In the genomic region with DNA sequence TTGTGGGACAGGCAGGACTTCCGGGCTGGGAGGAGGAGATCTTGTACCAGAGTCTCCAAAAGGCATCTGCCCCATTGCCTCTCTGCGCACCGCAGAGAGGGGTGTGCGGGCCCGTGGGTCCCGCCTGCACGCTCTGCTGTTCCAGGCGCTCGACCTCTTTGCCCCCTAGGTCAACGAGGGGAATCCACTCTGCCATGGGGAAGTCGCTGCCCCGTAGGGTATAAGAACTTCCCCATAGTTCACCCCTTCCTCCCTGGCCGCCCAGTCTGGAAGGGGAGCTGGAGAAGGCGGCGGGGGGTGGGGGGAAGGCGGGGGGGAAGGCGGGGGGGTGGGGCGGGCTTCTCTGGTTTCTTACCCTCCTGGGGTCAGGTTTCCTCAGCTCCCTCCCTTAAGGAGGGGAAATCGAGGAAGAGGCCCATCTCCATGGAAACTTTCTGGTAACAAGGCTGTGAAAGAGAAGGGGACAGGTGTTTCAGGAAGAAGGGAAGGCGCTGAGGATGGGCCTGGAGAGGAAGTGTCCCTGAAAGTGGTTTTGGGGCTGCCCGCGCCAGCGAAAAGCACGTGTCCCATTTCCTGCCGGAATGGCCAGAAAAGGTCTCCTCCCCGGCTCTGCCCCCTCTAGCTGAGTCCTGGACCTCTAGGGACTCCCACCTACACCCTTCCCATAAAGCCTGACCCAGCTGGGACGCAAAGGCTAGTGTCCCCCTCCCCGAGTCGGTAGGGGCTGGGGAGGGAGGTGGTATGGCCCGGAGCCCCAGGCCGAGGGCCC, we compare ENCODE assay signal across 8 cellular contexts. TPM values are rescaled to one million over a fixed set of nuclear protein-coding genes. Genes with fewer than 3 reads are reported as not detected.
DNase-seq lines count a peak whose midpoint lies in the region; ATAC-seq, FAIRE-seq and TF ChIP-seq lines count a peak whose summit lies in the region.

No MANE protein-coding gene starts in this region.

- no peaks in the 10 kb centered on the region for H3K4me1 ChIP-seq in cardiac muscle cell (ENCODE audit: low read depth)
- H3K4me1 ChIP-seq in ovary (ENCODE audit: insufficient read depth) = no peaks in the 10 kb centered on the region

- H3K4me1 Mint-ChIP-seq in nephron progenitor cell = peaks cover 5% of the 10 kb centered on the region

- ATAC-seq in HG03066 (IDR thresholded peaks at IDR 0.05; ENCODE audit: low read depth, unreplicated experiment) = peak; percentile 54
- ATAC-seq in HG02759 (IDR thresholded peaks at IDR 0.05; ENCODE audit: unreplicated experiment) = no peak

- no peak overlapping the region for H3K27ac Mint-ChIP-seq in nephron progenitor cell

- H3K27me3 ChIP-seq in cardiac muscle cell = peaks cover 15% of the 10 kb centered on the region
- no peaks in the 10 kb centered on the region for H3K27me3 ChIP-seq in bronchial epithelial cell (ENCODE audit: control insufficient read depth, insufficient read depth, low read length)
- H3K27me3 ChIP-seq in ovary = no peaks in the 10 kb centered on the region

- H3K27ac ChIP-seq in cardiac muscle cell = no peak overlapping the region
- H3K27ac ChIP-seq in ovary = no peak overlapping the region

- H3K4me3 ChIP-seq in cardiac muscle cell = peak overlapping the region; percentile 3
- H3K4me3 ChIP-seq in bronchial epithelial cell (ENCODE audit: low read depth, low read length) = peak overlapping the region; percentile 40
- peak overlapping the region; percentile 12 for H3K4me3 ChIP-seq in ovary

- TF ChIP-seq CTCF in cardiac muscle cell (IDR thresholded peaks at IDR 0.05; ENCODE audit: low read depth, low read length) (no peak), bronchial epithelial cell (IDR thresholded peaks at IDR 0.05; ENCODE audit: insufficient read depth, low read length, severe bottlenecking) (no peak), ovary (IDR thresholded peaks at IDR 0.05) (no peak), nephron progenitor cell (IDR thresholded peaks at IDR 0.05) (no peak)

- DNase-seq in cardiac muscle cell (ENCODE audit: low read depth in 1 of 2, low spot score in 1 of 2) (no peak), cardiac septum (ENCODE audit: low spot score) (no peak), bronchial epithelial cell (ENCODE audit: low read depth) (no peak), ovary (peak in 2 of 5 donors; percentile 33 to 45), nephron progenitor cell (no peak), kidney glomerular epithelial cell (lab: John Stamatoyannopoulos, UW) (no peak)

- FAIRE-seq in bronchial epithelial cell (lab: Jason Lieb, UNC) = no peak

- H3K9me3 ChIP-seq in cardiac muscle cell (ENCODE audit: low read depth) (no peaks in the 10 kb centered on the region), ovary (no peaks in the 10 kb centered on the region)

- TF ChIP-seq POLR2A in ovary (IDR thresholded peaks at IDR 0.05) = no peak

- no peak for TF ChIP-seq EP300 in ovary (IDR thresholded peaks at IDR 0.05)

- H3K9me3 Mint-ChIP-seq in nephron progenitor cell = no peaks in the 10 kb centered on the region

- H3K36me3 Mint-ChIP-seq in nephron progenitor cell (ENCODE audit: low read depth) = no peaks in the 10 kb centered on the region

- H3K4me3 Mint-ChIP-seq in nephron progenitor cell = no peak overlapping the region

- 20 to 31% (median 21%) methylated on average over 31 of the region's 31 CpGs for WGBS in ovary, 3 donors

- H3K27me3 Mint-ChIP-seq in nephron progenitor cell (ENCODE audit: low read depth, poor library complexity) = peaks cover 4% of the 10 kb centered on the region

- H3K36me3 ChIP-seq in cardiac muscle cell (no peaks in the 10 kb centered on the region), bronchial epithelial cell (ENCODE audit: control insufficient read depth, insufficient read depth, low read length) (no peaks in the 10 kb centered on the region), ovary (no peaks in the 10 kb centered on the region)

- intact Hi-C loops in cardiac septum (cut with DNase I) = no loop called here
- intact Hi-C loops in ovary (cut with DNase I) = no loop called here

RNA-seq across cellular contexts. Expression of gene NR1I2, which starts 27.5 kb away (rescaled TPM):
- total RNA-seq in cardiac muscle cell = 0.06 TPM in 1 of 2 replicates, not detected in the other
- polyA plus RNA-seq in cardiac muscle cell = not detected in 2 replicates
- total RNA-seq in cardiac septum = 0.08 TPM
- not detected in 2 replicates for total RNA-seq in bronchial epithelial cell
- under 1 TPM; 0.20 to 0.62 (median 0.34) TPM for total RNA-seq in ovary
- polyA plus RNA-seq in ovary = under 1 TPM; 0.21 to 0.37 TPM
